Comparison of ENCODE assay signal across 1 cellular context in the genomic region with DNA sequence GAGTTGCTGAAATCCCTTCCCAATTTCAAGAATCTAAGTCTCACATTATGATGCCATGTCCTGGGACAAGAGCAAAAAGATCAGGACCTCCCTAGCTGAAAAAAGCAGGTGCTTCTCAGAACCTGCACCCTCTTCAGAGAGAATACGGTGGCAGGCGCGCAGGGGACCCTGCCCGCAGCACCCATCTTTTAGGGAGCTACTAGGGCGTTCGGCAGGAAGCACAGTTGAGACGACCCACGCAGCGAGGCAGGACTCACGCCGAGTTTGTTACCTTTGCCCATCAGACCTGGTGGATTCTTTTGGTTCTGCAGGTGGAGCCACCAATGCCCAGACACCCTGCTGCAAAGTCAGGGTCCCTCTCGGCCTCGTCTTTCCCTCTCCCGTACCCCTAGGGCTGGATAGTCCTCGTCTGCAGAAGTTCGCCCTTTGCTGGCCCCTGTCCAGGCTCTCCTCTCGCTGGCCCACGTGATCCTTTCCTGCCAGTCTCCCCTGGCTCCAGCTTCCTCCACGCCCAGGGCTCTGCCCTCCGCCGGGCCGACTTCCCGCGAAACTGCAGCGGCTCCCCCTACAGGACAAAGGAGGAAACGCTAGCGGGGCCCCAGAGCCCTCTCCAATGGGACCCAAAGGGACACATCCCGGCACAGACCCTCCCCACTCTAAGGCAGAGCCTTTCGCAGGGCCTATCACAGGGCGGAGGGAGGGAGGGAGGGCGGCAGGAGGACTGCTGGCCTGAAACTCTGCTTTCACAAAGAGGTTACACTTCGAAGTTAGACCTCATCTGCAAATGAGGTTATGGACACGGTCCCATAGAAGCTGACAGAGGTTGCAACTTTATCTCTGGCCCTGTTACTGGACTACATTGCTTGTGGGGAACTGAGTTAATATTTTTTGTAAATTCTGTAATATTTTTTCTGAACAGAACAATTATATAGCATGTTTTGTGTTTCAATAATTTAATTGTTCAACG.
TF ChIP-seq lines count a peak whose summit lies in the region.

No MANE protein-coding gene starts in this region.

TF ChIP-seq in HEK293, 187 proteins besides CTCF, POLR2A, EP300 and RAD21 (continued from another document and continues in another):
- TF ChIP-seq, protein P1, sequence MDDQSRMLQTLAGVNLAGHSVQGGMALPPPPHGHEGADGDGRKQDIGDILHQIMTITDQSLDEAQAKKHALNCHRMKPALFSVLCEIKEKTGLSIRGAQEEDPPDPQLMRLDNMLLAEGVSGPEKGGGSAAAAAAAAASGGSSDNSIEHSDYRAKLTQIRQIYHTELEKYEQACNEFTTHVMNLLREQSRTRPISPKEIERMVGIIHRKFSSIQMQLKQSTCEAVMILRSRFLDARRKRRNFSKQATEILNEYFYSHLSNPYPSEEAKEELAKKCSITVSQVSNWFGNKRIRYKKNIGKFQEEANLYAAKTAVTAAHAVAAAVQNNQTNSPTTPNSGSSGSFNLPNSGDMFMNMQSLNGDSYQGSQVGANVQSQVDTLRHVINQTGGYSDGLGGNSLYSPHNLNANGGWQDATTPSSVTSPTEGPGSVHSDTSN (CRISPR knock-in tag; IDR thresholded peaks at IDR 0.05), result 0 out of 2 replicates have a peak, but pooled peaks have one; percentile 59
- TF ChIP-seq, protein P2, sequence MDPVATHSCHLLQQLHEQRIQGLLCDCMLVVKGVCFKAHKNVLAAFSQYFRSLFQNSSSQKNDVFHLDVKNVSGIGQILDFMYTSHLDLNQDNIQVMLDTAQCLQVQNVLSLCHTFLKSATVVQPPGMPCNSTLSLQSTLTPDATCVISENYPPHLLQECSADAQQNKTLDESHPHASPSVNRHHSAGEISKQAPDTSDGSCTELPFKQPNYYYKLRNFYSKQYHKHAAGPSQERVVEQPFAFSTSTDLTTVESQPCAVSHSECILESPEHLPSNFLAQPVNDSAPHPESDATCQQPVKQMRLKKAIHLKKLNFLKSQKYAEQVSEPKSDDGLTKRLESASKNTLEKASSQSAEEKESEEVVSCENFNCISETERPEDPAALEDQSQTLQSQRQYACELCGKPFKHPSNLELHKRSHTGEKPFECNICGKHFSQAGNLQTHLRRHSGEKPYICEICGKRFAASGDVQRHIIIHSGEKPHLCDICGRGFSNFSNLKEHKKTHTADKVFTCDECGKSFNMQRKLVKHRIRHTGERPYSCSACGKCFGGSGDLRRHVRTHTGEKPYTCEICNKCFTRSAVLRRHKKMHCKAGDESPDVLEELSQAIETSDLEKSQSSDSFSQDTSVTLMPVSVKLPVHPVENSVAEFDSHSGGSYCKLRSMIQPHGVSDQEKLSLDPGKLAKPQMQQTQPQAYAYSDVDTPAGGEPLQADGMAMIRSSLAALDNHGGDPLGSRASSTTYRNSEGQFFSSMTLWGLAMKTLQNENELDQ (tag by site-specific recombination; IDR thresholded peaks at IDR 0.05; ENCODE audit: low read depth), result no peak
- TF ChIP-seq ZNF394 (tag by site-specific recombination; IDR thresholded peaks at IDR 0.05; ENCODE audit: borderline replicate concordance) (no peak), GLIS1 (tag by site-specific recombination; IDR thresholded peaks at IDR 0.05) (no peak), ZNF48 (tag by site-specific recombination; IDR thresholded peaks at IDR 0.05) (no peak), ZNF837 (tag by site-specific recombination; IDR thresholded peaks at IDR 0.05) (no peak), SP7 (tag by site-specific recombination; IDR thresholded peaks at IDR 0.05) (peak; percentile 42; the same call in 1 of the 2 replicates), ZNF114 (tag by site-specific recombination; IDR thresholded peaks at IDR 0.05) (no peak), BCL11B (tag by site-specific recombination; IDR thresholded peaks at IDR 0.05; ENCODE audit: low read depth) (no peak), ZNF202 (tag by site-specific recombination; IDR thresholded peaks at IDR 0.05; ENCODE audit: borderline replicate concordance) (peak; percentile 75; the same call in 1 of the 2 replicates), ZNF248 (tag by site-specific recombination; IDR thresholded peaks at IDR 0.05) (no peak), ZNF155 (tag by site-specific recombination; IDR thresholded peaks at IDR 0.05) (no peak), ZNF626 (tag by site-specific recombination; IDR thresholded peaks at IDR 0.05) (no peak), ZNF341 (tag by site-specific recombination; IDR thresholded peaks at IDR 0.05; ENCODE audit: low read depth) (no peak), ZFP3 (tag by site-specific recombination; IDR thresholded peaks at IDR 0.05; ENCODE audit: low read depth) (no peak), IKZF3 (tag by site-specific recombination; IDR thresholded peaks at IDR 0.05) (peak; percentile 74), ZBTB17 (tag by site-specific recombination; IDR thresholded peaks at IDR 0.05) (peak; percentile 66), ZNF560 (tag by site-specific recombination; IDR thresholded peaks at IDR 0.05; ENCODE audit: borderline replicate concordance) (no peak), ZNF776 (tag by site-specific recombination; IDR thresholded peaks at IDR 0.05; ENCODE audit: borderline replicate concordance) (no peak), ZNF211 (tag by site-specific recombination; IDR thresholded peaks at IDR 0.05; ENCODE audit: low read depth) (no peak), ZNF2 (tag by site-specific recombination; IDR thresholded peaks at IDR 0.05) (peak; percentile 94), ZNF174 (tag by site-specific recombination; IDR thresholded peaks at IDR 0.05) (no peak), ZNF843 (tag by site-specific recombination; IDR thresholded peaks at IDR 0.05) (no peak), ZNF654 (tag by site-specific recombination; IDR thresholded peaks at IDR 0.05; ENCODE audit: low read depth) (peak; percentile 60), ZFP41 (tag by site-specific recombination; IDR thresholded peaks at IDR 0.05; ENCODE audit: borderline replicate concordance) (no peak), SP2 (tag by site-specific recombination; IDR thresholded peaks at IDR 0.05) (peak; percentile 68), SCRT1 (tag by site-specific recombination; IDR thresholded peaks at IDR 0.05; ENCODE audit: borderline replicate concordance) (no peak), ZNF404 (tag by site-specific recombination; IDR thresholded peaks at IDR 0.05) (no peak)
- TF ChIP-seq, protein P3, sequence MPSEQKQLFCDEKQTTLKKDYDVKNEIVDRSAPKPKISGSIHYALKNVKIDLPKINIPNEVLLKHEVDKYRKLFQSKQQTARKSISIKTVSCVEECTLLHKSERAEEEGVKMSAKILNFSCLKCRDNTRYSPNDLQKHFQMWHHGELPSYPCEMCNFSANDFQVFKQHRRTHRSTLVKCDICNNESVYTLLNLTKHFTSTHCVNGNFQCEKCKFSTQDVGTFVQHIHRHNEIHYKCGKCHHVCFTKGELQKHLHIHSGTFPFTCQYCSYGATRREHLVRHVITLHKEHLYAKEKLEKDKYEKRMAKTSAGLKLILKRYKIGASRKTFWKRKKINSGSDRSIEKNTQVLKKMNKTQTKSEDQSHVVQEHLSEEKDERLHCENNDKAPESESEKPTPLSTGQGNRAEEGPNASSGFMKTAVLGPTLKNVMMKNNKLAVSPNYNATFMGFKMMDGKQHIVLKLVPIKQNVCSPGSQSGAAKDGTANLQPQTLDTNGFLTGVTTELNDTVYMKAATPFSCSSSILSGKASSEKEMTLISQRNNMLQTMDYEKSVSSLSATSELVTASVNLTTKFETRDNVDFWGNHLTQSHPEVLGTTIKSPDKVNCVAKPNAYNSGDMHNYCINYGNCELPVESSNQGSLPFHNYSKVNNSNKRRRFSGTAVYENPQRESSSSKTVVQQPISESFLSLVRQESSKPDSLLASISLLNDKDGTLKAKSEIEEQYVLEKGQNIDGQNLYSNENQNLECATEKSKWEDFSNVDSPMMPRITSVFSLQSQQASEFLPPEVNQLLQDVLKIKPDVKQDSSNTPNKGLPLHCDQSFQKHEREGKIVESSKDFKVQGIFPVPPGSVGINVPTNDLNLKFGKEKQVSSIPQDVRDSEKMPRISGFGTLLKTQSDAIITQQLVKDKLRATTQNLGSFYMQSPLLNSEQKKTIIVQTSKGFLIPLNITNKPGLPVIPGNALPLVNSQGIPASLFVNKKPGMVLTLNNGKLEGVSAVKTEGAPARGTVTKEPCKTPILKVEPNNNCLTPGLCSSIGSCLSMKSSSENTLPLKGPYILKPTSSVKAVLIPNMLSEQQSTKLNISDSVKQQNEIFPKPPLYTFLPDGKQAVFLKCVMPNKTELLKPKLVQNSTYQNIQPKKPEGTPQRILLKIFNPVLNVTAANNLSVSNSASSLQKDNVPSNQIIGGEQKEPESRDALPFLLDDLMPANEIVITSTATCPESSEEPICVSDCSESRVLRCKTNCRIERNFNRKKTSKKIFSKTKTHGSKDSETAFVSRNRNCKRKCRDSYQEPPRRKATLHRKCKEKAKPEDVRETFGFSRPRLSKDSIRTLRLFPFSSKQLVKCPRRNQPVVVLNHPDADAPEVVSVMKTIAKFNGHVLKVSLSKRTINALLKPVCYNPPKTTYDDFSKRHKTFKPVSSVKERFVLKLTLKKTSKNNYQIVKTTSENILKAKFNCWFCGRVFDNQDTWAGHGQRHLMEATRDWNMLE (tag by site-specific recombination; conservative IDR thresholded peaks at IDR 0.05; ENCODE audit: low read depth), result no peak
- TF ChIP-seq, protein P4, sequence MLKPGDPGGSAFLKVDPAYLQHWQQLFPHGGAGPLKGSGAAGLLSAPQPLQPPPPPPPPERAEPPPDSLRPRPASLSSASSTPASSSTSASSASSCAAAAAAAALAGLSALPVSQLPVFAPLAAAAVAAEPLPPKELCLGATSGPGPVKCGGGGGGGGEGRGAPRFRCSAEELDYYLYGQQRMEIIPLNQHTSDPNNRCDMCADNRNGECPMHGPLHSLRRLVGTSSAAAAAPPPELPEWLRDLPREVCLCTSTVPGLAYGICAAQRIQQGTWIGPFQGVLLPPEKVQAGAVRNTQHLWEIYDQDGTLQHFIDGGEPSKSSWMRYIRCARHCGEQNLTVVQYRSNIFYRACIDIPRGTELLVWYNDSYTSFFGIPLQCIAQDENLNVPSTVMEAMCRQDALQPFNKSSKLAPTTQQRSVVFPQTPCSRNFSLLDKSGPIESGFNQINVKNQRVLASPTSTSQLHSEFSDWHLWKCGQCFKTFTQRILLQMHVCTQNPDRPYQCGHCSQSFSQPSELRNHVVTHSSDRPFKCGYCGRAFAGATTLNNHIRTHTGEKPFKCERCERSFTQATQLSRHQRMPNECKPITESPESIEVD (tag by site-specific recombination; IDR thresholded peaks at IDR 0.05), result no peak
- TF ChIP-seq, protein P5, sequence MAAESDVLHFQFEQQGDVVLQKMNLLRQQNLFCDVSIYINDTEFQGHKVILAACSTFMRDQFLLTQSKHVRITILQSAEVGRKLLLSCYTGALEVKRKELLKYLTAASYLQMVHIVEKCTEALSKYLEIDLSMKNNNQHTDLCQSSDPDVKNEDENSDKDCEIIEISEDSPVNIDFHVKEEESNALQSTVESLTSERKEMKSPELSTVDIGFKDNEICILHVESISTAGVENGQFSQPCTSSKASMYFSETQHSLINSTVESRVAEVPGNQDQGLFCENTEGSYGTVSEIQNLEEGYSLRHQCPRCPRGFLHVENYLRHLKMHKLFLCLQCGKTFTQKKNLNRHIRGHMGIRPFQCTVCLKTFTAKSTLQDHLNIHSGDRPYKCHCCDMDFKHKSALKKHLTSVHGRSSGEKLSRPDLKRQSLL (tag by site-specific recombination; IDR thresholded peaks at IDR 0.05), result peak; percentile 90
- TF ChIP-seq, protein P6, sequence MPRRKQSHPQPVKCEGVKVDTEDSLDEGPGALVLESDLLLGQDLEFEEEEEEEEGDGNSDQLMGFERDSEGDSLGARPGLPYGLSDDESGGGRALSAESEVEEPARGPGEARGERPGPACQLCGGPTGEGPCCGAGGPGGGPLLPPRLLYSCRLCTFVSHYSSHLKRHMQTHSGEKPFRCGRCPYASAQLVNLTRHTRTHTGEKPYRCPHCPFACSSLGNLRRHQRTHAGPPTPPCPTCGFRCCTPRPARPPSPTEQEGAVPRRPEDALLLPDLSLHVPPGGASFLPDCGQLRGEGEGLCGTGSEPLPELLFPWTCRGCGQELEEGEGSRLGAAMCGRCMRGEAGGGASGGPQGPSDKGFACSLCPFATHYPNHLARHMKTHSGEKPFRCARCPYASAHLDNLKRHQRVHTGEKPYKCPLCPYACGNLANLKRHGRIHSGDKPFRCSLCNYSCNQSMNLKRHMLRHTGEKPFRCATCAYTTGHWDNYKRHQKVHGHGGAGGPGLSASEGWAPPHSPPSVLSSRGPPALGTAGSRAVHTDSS (tag by site-specific recombination; IDR thresholded peaks at IDR 0.05), result no peak
- TF ChIP-seq, protein P7, sequence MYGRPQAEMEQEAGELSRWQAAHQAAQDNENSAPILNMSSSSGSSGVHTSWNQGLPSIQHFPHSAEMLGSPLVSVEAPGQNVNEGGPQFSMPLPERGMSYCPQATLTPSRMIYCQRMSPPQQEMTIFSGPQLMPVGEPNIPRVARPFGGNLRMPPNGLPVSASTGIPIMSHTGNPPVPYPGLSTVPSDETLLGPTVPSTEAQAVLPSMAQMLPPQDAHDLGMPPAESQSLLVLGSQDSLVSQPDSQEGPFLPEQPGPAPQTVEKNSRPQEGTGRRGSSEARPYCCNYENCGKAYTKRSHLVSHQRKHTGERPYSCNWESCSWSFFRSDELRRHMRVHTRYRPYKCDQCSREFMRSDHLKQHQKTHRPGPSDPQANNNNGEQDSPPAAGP (tag by site-specific recombination; IDR thresholded peaks at IDR 0.05), result no peak
- TF ChIP-seq, protein P8, sequence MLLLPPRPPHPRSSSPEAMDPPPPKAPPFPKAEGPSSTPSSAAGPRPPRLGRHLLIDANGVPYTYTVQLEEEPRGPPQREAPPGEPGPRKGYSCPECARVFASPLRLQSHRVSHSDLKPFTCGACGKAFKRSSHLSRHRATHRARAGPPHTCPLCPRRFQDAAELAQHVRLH (tag by site-specific recombination; IDR thresholded peaks at IDR 0.05), result no peak
- TF ChIP-seq, protein P9, sequence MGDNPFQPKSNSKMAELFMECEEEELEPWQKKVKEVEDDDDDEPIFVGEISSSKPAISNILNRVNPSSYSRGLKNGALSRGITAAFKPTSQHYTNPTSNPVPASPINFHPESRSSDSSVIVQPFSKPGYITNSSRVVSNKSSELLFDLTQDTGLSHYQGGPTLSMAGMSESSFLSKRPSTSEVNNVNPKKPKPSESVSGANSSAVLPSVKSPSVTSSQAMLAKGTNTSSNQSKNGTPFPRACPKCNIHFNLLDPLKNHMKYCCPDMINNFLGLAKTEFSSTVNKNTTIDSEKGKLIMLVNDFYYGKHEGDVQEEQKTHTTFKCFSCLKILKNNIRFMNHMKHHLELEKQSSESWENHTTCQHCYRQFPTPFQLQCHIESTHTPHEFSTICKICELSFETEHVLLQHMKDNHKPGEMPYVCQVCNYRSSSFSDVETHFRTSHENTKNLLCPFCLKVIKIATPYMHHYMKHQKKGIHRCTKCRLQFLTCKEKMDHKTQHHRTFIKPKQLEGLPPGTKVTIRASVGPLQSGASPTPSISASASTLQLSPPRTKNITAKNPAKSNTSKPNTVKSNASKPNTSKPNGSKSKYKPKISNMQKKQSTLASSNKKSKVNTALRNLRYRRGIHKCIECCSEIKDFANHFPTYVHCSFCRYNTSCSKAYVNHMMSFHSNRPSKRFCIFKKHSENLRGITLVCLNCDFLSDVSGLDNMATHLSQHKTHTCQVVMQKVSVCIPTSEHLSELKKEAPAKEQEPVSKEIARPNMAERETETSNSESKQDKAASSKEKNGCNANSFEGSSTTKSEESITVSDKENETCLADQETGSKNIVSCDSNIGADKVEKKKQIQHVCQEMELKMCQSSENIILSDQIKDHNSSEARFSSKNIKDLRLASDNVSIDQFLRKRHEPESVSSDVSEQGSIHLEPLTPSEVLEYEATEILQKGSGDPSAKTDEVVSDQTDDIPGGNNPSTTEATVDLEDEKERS (tag by site-specific recombination; IDR thresholded peaks at IDR 0.05), result 0 out of 2 replicates have a peak, but pooled peaks have one; percentile 12
